In the genomic region with DNA sequence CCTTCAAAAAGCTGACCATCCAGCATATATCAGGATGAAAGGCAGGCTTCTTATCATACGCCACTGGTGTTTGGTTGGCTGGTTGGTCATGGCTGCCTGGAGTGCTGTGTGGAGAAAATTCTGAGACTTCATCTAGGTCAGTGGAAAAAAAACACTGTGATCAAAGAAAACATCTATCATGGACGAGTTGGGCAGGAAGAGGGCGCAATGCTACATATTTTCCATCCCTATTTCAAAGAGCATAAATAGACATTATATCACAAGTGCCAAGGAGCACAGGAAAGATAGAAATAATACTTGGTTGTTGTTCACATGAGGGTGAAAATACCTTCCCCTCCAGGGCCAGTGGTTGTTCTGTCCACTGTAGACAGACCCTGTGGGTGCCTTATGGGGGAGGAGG, we compare ENCODE assay signal across 10 cellular contexts.
"Had no signal": no experiment of that assay in that cellular context is flagged by ENCODE, and none has a peak within 500 bp of the region (broad histone marks: within the 10 kb centered on the region; RNA-seq: fewer than 3 reads in every experiment).

No MANE protein-coding gene starts in this region.

- H3K27ac ChIP-seq: epithelial cell of prostate, ovary, skin epidermis, tibial artery had no signal

- H3K27me3 ChIP-seq: ovary, tibial artery had no signal

- DNase-seq: activated B cell treated with CpG ODN at 0.5 μM for 24 hours; activated CD4-positive, alpha-beta T cell treated with anti-CD3 and anti-CD28 coated beads, Interleukin-2, amount 10 ng/mL, durations not matched to agents 24 days and 14 days; activated naive CD4-positive, alpha-beta T cell treated with anti-CD3 and anti-CD28 coated beads for 36 hours; central memory CD4-positive, alpha-beta T cell; effector memory CD4-positive, alpha-beta T cell; hypothalamus; ovary; tibial artery had no signal

- H3K4me1 ChIP-seq: tibial artery had no signal

- H3K4me3 ChIP-seq: ovary, skin epidermis, tibial artery had no signal

- H3K9me3 ChIP-seq: ovary, tibial artery had no signal

- H3K36me3 ChIP-seq: ovary, tibial artery had no signal
